19 cellular contexts compared by ENCODE assay signal in the genomic region with DNA sequence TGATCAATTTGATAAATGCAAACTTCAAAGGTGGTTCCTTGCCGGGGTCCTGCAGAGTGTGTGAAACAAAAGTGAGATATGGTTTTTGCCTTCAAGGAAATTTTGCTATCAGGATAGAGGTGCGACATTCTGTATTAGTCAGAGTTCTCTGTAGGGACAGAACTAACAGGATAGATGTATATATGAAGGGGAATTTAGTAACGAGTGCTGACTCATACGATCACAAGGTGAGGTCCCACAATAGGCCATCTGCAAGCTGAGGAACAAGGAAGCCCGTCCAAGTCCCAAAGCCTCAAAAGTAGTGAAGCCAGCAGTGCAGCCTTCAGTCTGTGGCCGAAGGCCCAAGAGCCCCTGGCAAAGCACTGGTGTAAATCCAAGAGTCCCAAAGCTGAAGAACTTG.
DNase-seq lines count a peak whose midpoint lies in the region; ATAC-seq and TF ChIP-seq lines count a peak whose summit lies in the region.
"Had no signal": no experiment of that assay in that cellular context is flagged by ENCODE, and none has a peak within 500 bp of the region (broad histone marks: within the 10 kb centered on the region; RNA-seq: fewer than 3 reads in every experiment).

No MANE protein-coding gene starts in this region.

- H2AK5ac ChIP-seq in neuronal stem cell (ENCODE audit: low read depth, low read length) = no peak overlapping the region

- H3K36me3 ChIP-seq in H7 (replicated peaks; ENCODE audit: control insufficient read depth, insufficient read depth, low read length) = no peaks in the 10 kb centered on the region
- no peaks in the 10 kb centered on the region for H3K36me3 ChIP-seq in neuronal stem cell (replicated peaks in 1 of 2; ENCODE audit: control insufficient read depth in 2 of 2, insufficient read depth in 2 of 2, low read length in 2 of 2)
- H3K36me3 ChIP-seq: Peyer's patch had no signal

- no peak overlapping the region for H2AFZ ChIP-seq in neuronal stem cell (ENCODE audit: low read length)

- H4K91ac ChIP-seq in neuronal stem cell (ENCODE audit: low read depth, low read length, poor library complexity) = no peak overlapping the region

- DNase-seq in DMS 273 (lab: John Stamatoyannopoulos, UW; ENCODE audit: unreplicated experiment) = peak; percentile 50
- no peak for DNase-seq in DMS 273 treated with DMSO at 0.1 percent for 48 hours (lab: John Stamatoyannopoulos, UW)
- DNase-seq in GM12865 (ENCODE audit: low read depth) = peak; percentile 7
- DNase-seq in islet precursor cell = peak; percentile 54
- DNase-seq in H7 = no peak
- DNase-seq in HUDEP-2 (lab: John Stamatoyannopoulos, UW; ENCODE audit: unreplicated experiment in 76 of 76) = no peak
- DNase-seq in neuronal stem cell (ENCODE audit: low spot score) = no peak
- DNase-seq: GF-D8; H9; KBM-7; MV-4-11; NCI-H1694 treated with DMSO at 0.1 percent for 48 hours; NCI-H748 treated with DMSO at 0.1 percent for 48 hours; NK-92 treated with Interleukin-12 subunit alpha and Interleukin-12 subunit beta, amount 100 ng/mL, for 24 hours; Peyer's patch had no signal

- H2BK5ac ChIP-seq in neuronal stem cell (ENCODE audit: low read length) = no peak overlapping the region

- H2BK15ac ChIP-seq in neuronal stem cell (ENCODE audit: low read length) = no peak overlapping the region

- no peak for TF ChIP-seq CTCF in GM12865 (IDR thresholded peaks at IDR 0.05; ENCODE audit: insufficient read depth, low read depth, low read length, missing control alignments)

- no peak overlapping the region for H3K27ac ChIP-seq in neuronal stem cell (replicated peaks; ENCODE audit: low read length)
- H3K27ac ChIP-seq: 22Rv1, Peyer's patch had no signal

- ATAC-seq in HG03432 (IDR thresholded peaks at IDR 0.05; ENCODE audit: unreplicated experiment) = peak; percentile 44
- ATAC-seq: GM12878, HepG2 had no signal

- no peak overlapping the region for H2BK120ac ChIP-seq in neuronal stem cell (ENCODE audit: low read depth, low read length)

- WGBS in neuronal stem cell (ENCODE audit: extremely low coverage in 2 of 2, insufficient read length in 2 of 2, insufficient replicate concordance in 1 of 2), 2 donors = no CpG with 5 or more reads among the region's 6 CpGs

- H4K8ac ChIP-seq in neuronal stem cell (ENCODE audit: low read depth, low read length) = no peak overlapping the region

- H2BK12ac ChIP-seq in neuronal stem cell (ENCODE audit: low read length) = no peak overlapping the region

- no peak overlapping the region for H3K4ac ChIP-seq in neuronal stem cell (ENCODE audit: low read length)

- H3K4me1 ChIP-seq in neuronal stem cell (ENCODE audit: control insufficient read depth in 2 of 2, insufficient read depth in 1 of 2, low read depth in 1 of 2, low read length in 2 of 2) = no peaks in the 10 kb centered on the region
- H3K4me1 ChIP-seq: Peyer's patch had no signal

- no peak overlapping the region for H3K14ac ChIP-seq in neuronal stem cell (ENCODE audit: low read length)

- no peak overlapping the region for H3K4me2 ChIP-seq in neuronal stem cell (ENCODE audit: insufficient read depth, low read length, poor library complexity, severe bottlenecking)

- no peaks in the 10 kb centered on the region for H3K9me3 ChIP-seq in neuronal stem cell (replicated peaks in 1 of 2; ENCODE audit: control insufficient read depth in 2 of 2, insufficient read depth in 1 of 2, low read depth in 1 of 2, low read length in 2 of 2)
- H3K9me3 ChIP-seq: Peyer's patch had no signal

- no peak overlapping the region for H3K9ac ChIP-seq in neuronal stem cell (ENCODE audit: low read depth, low read length, poor library complexity)

- H3K4me3 ChIP-seq in GM12865 (ENCODE audit: low read depth, low read length) (no peak overlapping the region), H7 (ENCODE audit: insufficient read depth, low read depth, low read length) (no peak overlapping the region), neuronal stem cell (ENCODE audit: low read length in 2 of 2) (no peak overlapping the region)
- H3K4me3 ChIP-seq: GM12878, Peyer's patch had no signal

- no peak overlapping the region for H3K18ac ChIP-seq in neuronal stem cell (ENCODE audit: low read length)

- H3K27me3 ChIP-seq in H7 (ENCODE audit: control insufficient read depth, insufficient read depth, low read length) (no peaks in the 10 kb centered on the region), neuronal stem cell (ENCODE audit: control insufficient read depth in 3 of 3, insufficient read depth in 3 of 3, low read depth in 1 of 3, low read length in 3 of 3) (no peaks in the 10 kb centered on the region)
- H3K27me3 ChIP-seq: Peyer's patch had no signal

- no peaks in the 10 kb centered on the region for H3K79me1 ChIP-seq in neuronal stem cell (ENCODE audit: low read depth, low read length)

- no peak overlapping the region for H3K23ac ChIP-seq in neuronal stem cell (ENCODE audit: low read depth, low read length, poor library complexity)

Comparison
In these comparisons a context has a peak if more than half of its experiments do, and no peak if none do; other contexts are left out.
1. DNase-seq: peak in DMS 273 (single experiment), GM12865 (single experiment) and islet precursor cell (single experiment); none in DMS 273 treated with DMSO at 0.1 percent for 48 hours (single experiment), H7 (single experiment), HUDEP-2 (0 of 76) and neuronal stem cell (single experiment).